Comparison of ENCODE assay signal across 1 cellular context in the genomic region with DNA sequence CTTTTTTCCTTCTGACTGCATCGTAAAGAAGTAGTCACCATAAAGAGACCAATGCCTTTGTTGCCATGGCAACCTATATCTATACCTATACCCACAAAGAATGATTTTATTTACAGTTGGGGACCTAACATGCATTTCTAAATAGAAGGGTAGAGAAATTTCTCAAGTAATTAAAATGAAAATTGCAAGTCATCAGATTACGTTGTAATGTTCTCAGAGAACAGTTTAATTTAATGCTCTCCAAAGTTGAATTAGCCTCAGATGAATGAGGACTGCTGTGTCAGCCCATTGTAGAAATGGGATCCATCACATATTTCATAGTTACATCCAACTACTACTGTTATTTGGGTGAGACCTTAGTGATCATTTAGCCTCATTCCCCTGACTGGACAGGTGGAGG.
TF ChIP-seq lines count a peak whose summit lies in the region.

No MANE protein-coding gene starts in this region.

TF ChIP-seq in HepG2, 621 proteins besides CTCF, POLR2A, EP300 and RAD21:
- 0 out of 2 replicates have a peak, but pooled peaks have one; percentile 36 for TF ChIP-seq NFE2L2 (IDR thresholded peaks at IDR 0.05; ENCODE audit: low read length)
- no peak for TF ChIP-seq ZBTB20 (CRISPR knock-in tag; IDR thresholded peaks at IDR 0.05; ENCODE audit: borderline replicate concordance, low read depth)
- peak; percentile 69 for TF ChIP-seq MAFF (IDR thresholded peaks at IDR 0.05; ENCODE audit: low read depth, low read length)
- TF ChIP-seq RFX1 (IDR thresholded peaks at IDR 0.05), result peak; percentile 19; the same call in 1 of the 2 replicates
- TF ChIP-seq MAFK (conservative IDR thresholded peaks at IDR 0.05 in 1 of 2, IDR thresholded peaks at IDR 0.05 in 1 of 2; ENCODE audit: low read length in 2 of 2), result peak; percentile 47 to 67; a peak in 3 of 4 replicates
- TF ChIP-seq, protein P1, sequence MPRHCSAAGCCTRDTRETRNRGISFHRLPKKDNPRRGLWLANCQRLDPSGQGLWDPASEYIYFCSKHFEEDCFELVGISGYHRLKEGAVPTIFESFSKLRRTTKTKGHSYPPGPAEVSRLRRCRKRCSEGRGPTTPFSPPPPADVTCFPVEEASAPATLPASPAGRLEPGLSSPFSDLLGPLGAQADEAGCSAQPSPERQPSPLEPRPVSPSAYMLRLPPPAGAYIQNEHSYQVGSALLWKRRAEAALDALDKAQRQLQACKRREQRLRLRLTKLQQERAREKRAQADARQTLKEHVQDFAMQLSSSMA (CRISPR knock-in tag; IDR thresholded peaks at IDR 0.05), result no peak
